ENCODE assay signal across 11 cellular contexts in the genomic region with DNA sequence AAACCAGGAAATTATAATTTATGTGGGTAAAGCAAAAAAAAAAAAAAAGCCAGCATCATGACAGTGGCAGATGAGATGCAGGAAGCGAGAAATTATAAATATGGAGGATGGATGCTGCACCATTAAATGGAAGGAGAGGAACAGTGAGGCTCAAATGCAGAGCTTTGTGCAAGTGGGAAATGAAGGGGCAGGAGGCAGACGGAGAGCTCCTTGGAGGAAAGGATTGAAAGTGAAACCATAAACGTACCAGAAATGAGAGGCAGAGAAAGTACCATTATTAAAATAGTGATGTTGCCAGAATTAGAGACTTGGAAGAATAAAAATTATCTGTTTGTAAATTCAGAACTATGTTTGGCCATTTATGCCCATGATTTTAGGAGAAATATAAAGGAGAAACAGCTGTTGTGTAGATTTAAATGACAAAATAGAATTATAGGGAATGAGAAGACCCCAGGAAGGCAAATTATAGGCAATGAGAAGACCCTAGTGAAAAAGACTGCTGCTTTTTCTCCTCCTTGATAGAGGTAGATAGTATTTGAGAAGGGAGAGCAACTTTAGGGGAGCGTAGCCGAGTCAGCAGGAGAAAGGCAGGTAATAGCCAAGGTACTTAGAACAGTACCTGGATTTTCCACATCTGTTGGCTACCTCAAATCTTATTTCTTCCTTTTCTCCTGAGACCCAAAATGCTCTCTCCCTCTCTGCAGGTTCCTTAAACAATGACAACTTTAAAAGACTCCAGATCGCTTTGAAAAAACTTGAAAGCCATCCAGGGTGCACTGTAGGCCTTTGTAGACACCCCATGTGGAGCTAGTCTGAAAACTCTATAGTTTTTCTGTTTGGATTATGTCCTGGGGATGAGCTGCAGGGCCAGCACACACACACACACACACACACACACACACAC.
A peak's percentile ranks its signal among the peaks of the same experiment; 100 is the strongest.
DNase-seq lines count a peak whose midpoint lies in the region; ATAC-seq and TF ChIP-seq lines count a peak whose summit lies in the region.
"Had no signal": no experiment of that assay in that cellular context is flagged by ENCODE, and none has a peak within 500 bp of the region (broad histone marks: within the 10 kb centered on the region; RNA-seq: fewer than 3 reads in every experiment).

No MANE protein-coding gene starts in this region.

- H3K27ac Mint-ChIP-seq in activated CD4-positive, alpha-beta T cell treated with anti-CD3 and anti-CD28 coated beads, Interleukin-2, amount 10 ng/mL, durations not matched to agents 24 days and 14 days, result no peak overlapping the region

- peak; percentile 5 for DNase-seq in GM04504 (ENCODE audit: low read depth)
- DNase-seq in adipocyte (ENCODE audit: low read depth), result peak; percentile 50
- DNase-seq in right cardiac atrium, result no peak
- DNase-seq in stomach, result no peak
- DNase-seq in RKO (ENCODE audit: low spot score), result no peak
- DNase-seq in SKM-1 (lab: John Stamatoyannopoulos, UW; ENCODE audit: unreplicated experiment), result no peak
- no peak for DNase-seq in NCI-H2029 (lab: John Stamatoyannopoulos, UW)
- DNase-seq in activated CD4-positive, alpha-beta T cell treated with anti-CD3 and anti-CD28 coated beads, Interleukin-2, amount 10 ng/mL, durations not matched to agents 24 days and 14 days, result no peak
- DNase-seq: activated CD4-positive, alpha-beta T cell treated with anti-CD3 and anti-CD28 coated beads, Interleukin-2, amount 50 U/mL, for 1 hour; body of pancreas had no signal

- no peaks in the 10 kb centered on the region for H3K36me3 ChIP-seq in adipocyte (ENCODE audit: control insufficient read depth, insufficient read depth, low read length, severe bottlenecking)
- no peaks in the 10 kb centered on the region for H3K36me3 ChIP-seq in stomach

- peak; percentile 31 to 63 for ATAC-seq in right cardiac atrium
- ATAC-seq: body of pancreas had no signal

- no peak for TF ChIP-seq EP300 in stomach (IDR thresholded peaks at IDR 0.05)

- H3K36me3 Mint-ChIP-seq in activated CD4-positive, alpha-beta T cell treated with anti-CD3 and anti-CD28 coated beads, Interleukin-2, amount 10 ng/mL, durations not matched to agents 24 days and 14 days (ENCODE audit: low read depth), result no peaks in the 10 kb centered on the region

- no peak overlapping the region for H3K27ac ChIP-seq in right cardiac atrium (ENCODE audit: low read length)
- H3K27ac ChIP-seq in stomach, result peak overlapping the region in 4 of 5 donors; percentile 11 to 68 (median 44)
- H3K27ac ChIP-seq: body of pancreas, RWPE1 had no signal

- 64% methylated on average over 6 of the region's 6 CpGs for WGBS in right cardiac atrium
- 50 to 69% (median 64%) methylated on average over 6 of the region's 6 CpGs for WGBS in stomach, 5 donors

- peak overlapping the region; percentile 14 for H3K9ac ChIP-seq in adipocyte (ENCODE audit: low read length)

- no peak for TF ChIP-seq POLR2A in stomach (IDR thresholded peaks at IDR 0.05)

- no peak for TF ChIP-seq CTCF in stomach (IDR thresholded peaks at IDR 0.05)

- no peak overlapping the region for H3K4me3 Mint-ChIP-seq in activated CD4-positive, alpha-beta T cell treated with anti-CD3 and anti-CD28 coated beads, Interleukin-2, amount 10 ng/mL, durations not matched to agents 24 days and 14 days

- H3K27me3 Mint-ChIP-seq in activated CD4-positive, alpha-beta T cell treated with anti-CD3 and anti-CD28 coated beads, Interleukin-2, amount 10 ng/mL, durations not matched to agents 24 days and 14 days, result no peaks in the 10 kb centered on the region

- intact Hi-C loops in right cardiac atrium (cut with DNase I), result no loop called here
- intact Hi-C loops in stomach (cut with DNase I; ENCODE audit: low total_unique reads), result no loop called here
- intact Hi-C loops in activated CD4-positive, alpha-beta T cell treated with anti-CD3 and anti-CD28 coated beads, Interleukin-2, amount 10 ng/mL, durations not matched to agents 24 days and 14 days (cut with micrococcal nuclease), result no loop called here

- no peaks in the 10 kb centered on the region for H3K4me1 Mint-ChIP-seq in activated CD4-positive, alpha-beta T cell treated with anti-CD3 and anti-CD28 coated beads, Interleukin-2, amount 10 ng/mL, durations not matched to agents 24 days and 14 days

- H3K9me3 Mint-ChIP-seq in activated CD4-positive, alpha-beta T cell treated with anti-CD3 and anti-CD28 coated beads, Interleukin-2, amount 10 ng/mL, durations not matched to agents 24 days and 14 days, result no peaks in the 10 kb centered on the region

- H3K9me3 ChIP-seq in adipocyte (ENCODE audit: control insufficient read depth, low read length) (no peaks in the 10 kb centered on the region), right cardiac atrium (ENCODE audit: control insufficient read depth, low read length) (no peaks in the 10 kb centered on the region), stomach (no peaks in the 10 kb centered on the region)
- H3K9me3 ChIP-seq: body of pancreas had no signal

- H3K27me3 ChIP-seq in adipocyte (replicated peaks; ENCODE audit: control insufficient read depth, insufficient read depth, low read length) (no peaks in the 10 kb centered on the region), right cardiac atrium (ENCODE audit: control insufficient read depth, insufficient read depth) (no peaks in the 10 kb centered on the region), stomach (no peaks in the 10 kb centered on the region)
- H3K27me3 ChIP-seq: body of pancreas had no signal

- peak overlapping the region; percentile 68 for H3K4me3 ChIP-seq in adipocyte (ENCODE audit: low read length)
- peak overlapping the region; percentile 33 for H3K4me3 ChIP-seq in right cardiac atrium (ENCODE audit: low read length)
- H3K4me3 ChIP-seq in stomach, result peak overlapping the region; percentile 9 to 29 (median 16)
- H3K4me3 ChIP-seq: body of pancreas had no signal

- H3K4me1 ChIP-seq in adipocyte (ENCODE audit: control insufficient read depth, insufficient read depth, low read length) (peaks cover 6% of the 10 kb centered on the region), right cardiac atrium (ENCODE audit: control insufficient read depth, insufficient read depth, low read length) (no peaks in the 10 kb centered on the region), stomach (peaks cover 0 to 28% (median 12%) of the 10 kb centered on the region in 4 donors)

Comparison
In these comparisons a context has a peak if more than half of its experiments do, and no peak if none do; other contexts are left out.
1. DNase-seq: peak in GM04504 (single experiment) and adipocyte (single experiment); none in right cardiac atrium (0 of 3), stomach (single experiment), RKO (single experiment), SKM-1 (single experiment), NCI-H2029 (single experiment) and activated CD4-positive, alpha-beta T cell treated with anti-CD3 and anti-CD28 coated beads, Interleukin-2, amount 10 ng/mL, durations not matched to agents 24 days and 14 days (single experiment).
2. H3K4me3 ChIP-seq: peak in every context shown above with its lines; median percentile 68 in adipocyte; 33 in right cardiac atrium; 16 in stomach.